12 cellular contexts compared by ENCODE assay signal in genomic region chr16:4409081-4409932, GRCh38. TPM values are rescaled to one million over a fixed set of nuclear protein-coding genes. Genes with fewer than 3 reads are reported as not detected.
A peak's percentile ranks its signal among the peaks of the same experiment; 100 is the strongest.
DNase-seq lines count a peak whose midpoint lies in the region; ATAC-seq, FAIRE-seq and TF ChIP-seq lines count a peak whose summit lies in the region.
"Had no signal": no experiment of that assay in that cellular context is flagged by ENCODE, and none has a peak within 500 bp of the region (broad histone marks: within the 10 kb centered on the region; RNA-seq: fewer than 3 reads in every experiment).

No MANE protein-coding gene starts in this region.

- no peak overlapping the region for H3K27ac ChIP-seq in A549
- H3K27ac ChIP-seq in RWPE1, result peak overlapping the region; percentile 69
- H3K27ac ChIP-seq in foreskin keratinocyte, result no peak overlapping the region
- H3K27ac ChIP-seq: ascending aorta had no signal

- no peaks in the 10 kb centered on the region for H3K27me3 ChIP-seq in foreskin keratinocyte
- H3K27me3 ChIP-seq: ascending aorta had no signal

- H3K4me1 ChIP-seq in A549 (no peaks in the 10 kb centered on the region), foreskin keratinocyte (no peaks in the 10 kb centered on the region)
- H3K4me1 ChIP-seq: ascending aorta had no signal

- POLR2A ChIA-PET in A549 (lab: Yijun Ruan, JAX), result no interaction called here
- POLR2A ChIA-PET in RWPE1 (lab: Yijun Ruan, JAX; ENCODE audit: low non-redundant PET), result interaction anchor here (0.5 kb wide), 1 partner anchor 69 kb away, joined by 3 read pairs; no protein-coding TSS in a partner anchor

- ATAC-seq in A549, result peak; percentile 50 to 64
- ATAC-seq in foreskin keratinocyte, result peak; percentile 29
- no peak for ATAC-seq in GM21576 (IDR thresholded peaks at IDR 0.05; ENCODE audit: unreplicated experiment)
- ATAC-seq: CD8-positive, alpha-beta T cell had no signal

- WGBS in A549 (ENCODE audit: missing lambda C conversion rate), result 89% methylated on average over 13 of the region's 19 CpGs

- TF ChIP-seq POLR2A in A549 (IDR thresholded peaks at IDR 0.05; ENCODE audit: low read length), result no peak
- TF ChIP-seq POLR2A in H54 (IDR thresholded peaks at IDR 0.05; ENCODE audit: low read depth, low read length), result no peak

- no peak for FAIRE-seq in A549 (lab: Jason Lieb, UNC)
- no peak for FAIRE-seq in H54 (lab: Jason Lieb, UNC)
- FAIRE-seq: GM18507 had no signal

- TF ChIP-seq EP300 in A549 (IDR thresholded peaks at IDR 0.05), result no peak

- in situ Hi-C loops in GM13977 (cut with MboI; ENCODE audit: low pct_unique_long_range_greater_than_20kb, low sequenced_read_pairs, unreplicated experiment), result no loop called here

- TF ChIP-seq RAD21 in A549 (conservative IDR thresholded peaks at IDR 0.05 in 1 of 2, IDR thresholded peaks at IDR 0.05 in 1 of 2), result no peak

- CTCF ChIA-PET in A549 (lab: Yijun Ruan, JAX), result interaction anchor here (0.5 to 32.6 kb wide), 9 partner anchors 7 to 783 kb away, joined by 3 to 833 read pairs (median 4); partner anchors contain the start of gene VASN
- CTCF ChIA-PET in RWPE1 (lab: Yijun Ruan, JAX), result interaction anchor here (0.6 kb wide), 1 partner anchor 13 kb away, joined by 3 read pairs; no protein-coding TSS in a partner anchor

- no peak overlapping the region for H3K4me3 ChIP-seq in A549
- H3K4me3 ChIP-seq: ascending aorta had no signal

- DNase-seq in A549 (ENCODE audit: low read depth in 1 of 2, low spot score in 1 of 2) (peak; percentile 35 to 51), H54 (ENCODE audit: insufficient read length, low spot score) (peak; percentile 72), RWPE1 (ENCODE audit: low spot score) (peak; percentile 63), foreskin keratinocyte (peak in 1 of 2 donors; percentile 37), GM13977 (ENCODE audit: low spot score) (no peak)
- no peak for DNase-seq in activated CD4-positive, alpha-beta T cell treated with anti-CD3 and anti-CD28 coated beads for 48 hours
- DNase-seq in activated CD8-positive, alpha-beta memory T cell treated with anti-CD3 and anti-CD28 coated beads for 24 hours, result no peak
- DNase-seq: CD8-positive, alpha-beta T cell; SHP77 treated with DMSO at 0.1 percent for 48 hours had no signal

- TF ChIP-seq CTCF in A549 (IDR thresholded peaks at IDR 0.05) (no peak), RWPE1 (conservative IDR thresholded peaks at IDR 0.05; ENCODE audit: low read depth) (peak; percentile 38), foreskin keratinocyte (conservative IDR thresholded peaks at IDR 0.05) (peak; percentile 46), GM13977 (IDR thresholded peaks at IDR 0.05; ENCODE audit: extremely low read depth, insufficient read depth, missing control alignments) (no peak)

- H3K4me2 ChIP-seq in A549, result no peak overlapping the region

- no peaks in the 10 kb centered on the region for H3K9me3 ChIP-seq in A549
- H3K9me3 ChIP-seq: ascending aorta had no signal

TF ChIP-seq in A549, 52 proteins besides CTCF, POLR2A, EP300 and RAD21:
- TF ChIP-seq MAFK (IDR thresholded peaks at IDR 0.05; ENCODE audit: partially characterized antibody) (peak; percentile 56), RNF2 (IDR thresholded peaks at IDR 0.05; ENCODE audit: borderline replicate concordance, low read depth) (no peak), ZNF302 (CRISPR knock-in tag; IDR thresholded peaks at IDR 0.05) (no peak), FOSB (CRISPR knock-in tag; IDR thresholded peaks at IDR 0.05) (no peak)

RNA-seq across cellular contexts. Expression of gene CORO7, which starts 7.1 kb away (rescaled TPM):
- polyA plus RNA-seq in A549 (2011; rRNA removed) (5.7 and 6.0 TPM in 2 replicates), A549 (2017; fragmentation: RNase III; extraction: RNeasy Plus Mini Kit Qiagen cat#74134 plus additional on column Dnase treatment) (11.1 to 12.6 TPM (median 11.9 TPM) in 3 replicates), foreskin keratinocyte (17.1 and 17.5 TPM in 2 replicates)
- polyA plus RNA-seq in A549 (2012; cell fraction: cytosol; rRNA removed), result 13.3 and 15.4 TPM in 2 replicates
- polyA plus RNA-seq in A549 (2012; cell fraction: nucleus; rRNA removed), result 97.0 and 109 TPM in 2 replicates
- 19.1 and 19.6 TPM in 2 replicates for polyA minus RNA-seq in A549 (2011; rRNA and poly(A)+ RNA removed)
- 22.7 and 24.3 TPM in 2 replicates for total RNA-seq in foreskin keratinocyte

RNA-seq across cellular contexts. Expression of gene DNAJA3, which starts 16.4 kb away (rescaled TPM):
- polyA plus RNA-seq in A549 (2011; rRNA removed), result 70.9 and 77.2 TPM in 2 replicates
- polyA plus RNA-seq in A549 (2012; cell fraction: cytosol; rRNA removed), result 103 and 111 TPM in 2 replicates
- polyA plus RNA-seq in A549 (2012; cell fraction: nucleus; rRNA removed), result 109 and 116 TPM in 2 replicates
- polyA plus RNA-seq in A549 (2017; fragmentation: RNase III; extraction: RNeasy Plus Mini Kit Qiagen cat#74134 plus additional on column Dnase treatment), result 64.6 to 71.6 TPM (median 66.0 TPM) in 3 replicates
- 47.4 and 54.4 TPM in 2 replicates for polyA minus RNA-seq in A549 (2011; rRNA and poly(A)+ RNA removed)
- total RNA-seq in foreskin keratinocyte, result 62.4 and 67.4 TPM in 2 replicates
- 39.8 and 47.8 TPM in 2 replicates for polyA plus RNA-seq in foreskin keratinocyte

RNA-seq across cellular contexts. Expression of gene VASN, which starts 37.7 kb away (rescaled TPM):
- polyA plus RNA-seq in A549 (2011; rRNA removed) (2.0 and 2.3 TPM in 2 replicates), A549 (2017; fragmentation: RNase III; extraction: RNeasy Plus Mini Kit Qiagen cat#74134 plus additional on column Dnase treatment) (4.0 to 4.7 TPM (median 4.2 TPM) in 3 replicates), foreskin keratinocyte (1.5 and 2.0 TPM in 2 replicates)
- 6.1 and 9.5 TPM in 2 replicates for polyA plus RNA-seq in A549 (2012; cell fraction: cytosol; rRNA removed)
- polyA plus RNA-seq in A549 (2012; cell fraction: nucleus; rRNA removed), result 14.0 and 32.6 TPM in 2 replicates
- polyA minus RNA-seq in A549 (2011; rRNA and poly(A)+ RNA removed), result 1.3 and 1.8 TPM in 2 replicates
- total RNA-seq in foreskin keratinocyte, result 1.8 and 2.3 TPM in 2 replicates

RNA-seq across cellular contexts. Expression of gene PAM16, which starts 58.2 kb away (rescaled TPM):
- polyA plus RNA-seq in A549 (2011; rRNA removed) (42.5 and 55.1 TPM in 2 replicates), A549 (2017; fragmentation: RNase III; extraction: RNeasy Plus Mini Kit Qiagen cat#74134 plus additional on column Dnase treatment) (58.7 to 64.3 TPM (median 59.1 TPM) in 3 replicates), foreskin keratinocyte (73.7 and 76.5 TPM in 2 replicates)
- 169 and 194 TPM in 2 replicates for polyA plus RNA-seq in A549 (2012; cell fraction: cytosol; rRNA removed)
- polyA plus RNA-seq in A549 (2012; cell fraction: nucleus; rRNA removed), result 144 and 160 TPM in 2 replicates
- 9.2 and 9.3 TPM in 2 replicates for polyA minus RNA-seq in A549 (2011; rRNA and poly(A)+ RNA removed)
- 42.8 and 49.2 TPM in 2 replicates for total RNA-seq in foreskin keratinocyte

Comparison
In these comparisons a context has a peak if more than half of its experiments do, and no peak if none do; other contexts are left out.
1. DNase-seq: peak in A549 (2 of 2), H54 (single experiment) and RWPE1 (single experiment); none in GM13977 (single experiment), activated CD4-positive, alpha-beta T cell treated with anti-CD3 and anti-CD28 coated beads for 48 hours (single experiment) and activated CD8-positive, alpha-beta memory T cell treated with anti-CD3 and anti-CD28 coated beads for 24 hours (single experiment).
2. CTCF ChIP-seq: peak in RWPE1 (single experiment) and foreskin keratinocyte (single experiment); none in A549 (single experiment) and GM13977 (single experiment).